ENCODE assay signal across 12 cellular contexts in the genomic region with DNA sequence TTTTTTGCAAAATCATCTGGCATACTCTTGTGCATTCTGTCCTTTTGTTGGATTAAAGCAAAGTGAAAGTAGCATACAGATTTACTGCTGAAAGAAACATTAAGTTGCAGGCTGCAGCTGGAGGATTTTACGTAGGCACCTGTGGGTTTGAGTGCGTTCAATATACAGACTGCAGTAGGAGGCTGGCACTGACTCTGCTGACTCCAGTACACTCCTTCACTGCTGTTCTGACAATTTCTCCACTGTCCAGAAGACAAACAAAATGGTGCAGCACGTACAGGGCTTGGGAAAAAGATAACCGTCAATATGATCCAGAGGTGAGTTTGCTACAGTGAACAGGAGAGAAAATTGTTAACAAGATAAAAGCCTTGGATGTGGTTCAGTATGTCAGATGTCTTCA.
DNase-seq lines count a peak whose midpoint lies in the region; ATAC-seq and TF ChIP-seq lines count a peak whose summit lies in the region.
"Had no signal": no experiment of that assay in that cellular context is flagged by ENCODE, and none has a peak within 500 bp of the region (broad histone marks: within the 10 kb centered on the region; RNA-seq: fewer than 3 reads in every experiment).

No MANE protein-coding gene starts in this region.

- H3K27ac ChIP-seq in DOHH2 (ENCODE audit: low read depth, low read length) (no peak overlapping the region), tibial nerve (no peak overlapping the region)
- H3K27ac ChIP-seq: WERI-Rb-1 had no signal

- H3K4me2 ChIP-seq in DOHH2 (ENCODE audit: low read length), result peak overlapping the region; percentile 43

- no peak for TF ChIP-seq CTCF in DOHH2 (IDR thresholded peaks at IDR 0.05; ENCODE audit: low read depth, low read length, poor library complexity, severe bottlenecking)
- TF ChIP-seq CTCF in tibial nerve (IDR thresholded peaks at IDR 0.05), result no peak

- no peaks in the 10 kb centered on the region for H3K79me2 ChIP-seq in DOHH2 (ENCODE audit: control insufficient read depth, low read length)

- DNase-seq in NAMALWA (ENCODE audit: low spot score) (peak; percentile 78), SHP77 treated with DMSO at 0.1 percent for 48 hours (lab: John Stamatoyannopoulos, UW) (peak; percentile 35), medulla oblongata (ENCODE audit: extremely low spot score) (peak; percentile 50), ureter (ENCODE audit: low spot score) (no peak), dedifferentiated amniotic fluid mesenchymal stem cell (ENCODE audit: extremely low spot score) (no peak), tibial nerve (ENCODE audit: low spot score in 2 of 2) (no peak)
- DNase-seq: Calu3, kidney glomerular epithelial cell, SIG-M5, WERI-Rb-1 had no signal

- H3K27me3 ChIP-seq in DOHH2 (ENCODE audit: control insufficient read depth, low read length), result no peaks in the 10 kb centered on the region
- no peaks in the 10 kb centered on the region for H3K27me3 ChIP-seq in tibial nerve

- H3K4me3 ChIP-seq in DOHH2 (ENCODE audit: low read length) (peak overlapping the region; percentile 48), tibial nerve (no peak overlapping the region)

- no peaks in the 10 kb centered on the region for H3K9me2 ChIP-seq in DOHH2 (replicated peaks; ENCODE audit: control insufficient read depth, low read length)

- no peaks in the 10 kb centered on the region for H4K20me1 ChIP-seq in DOHH2 (ENCODE audit: control insufficient read depth, insufficient read depth, low read depth, low read length)

- H3F3A ChIP-seq in DOHH2 (ENCODE audit: control insufficient read depth, insufficient read depth), result no peaks in the 10 kb centered on the region

- H3K36me3 ChIP-seq in DOHH2 (ENCODE audit: control insufficient read depth, low read length) (no peaks in the 10 kb centered on the region), tibial nerve (no peaks in the 10 kb centered on the region)
- H3K36me3 ChIP-seq: WERI-Rb-1 had no signal

- no peak for ATAC-seq in GM19467 (IDR thresholded peaks at IDR 0.05; ENCODE audit: unreplicated experiment)

- 49 to 63% methylated on average over 4 of the region's 4 CpGs for WGBS in tibial nerve, 2 donors

- peaks cover 21% of the 10 kb centered on the region for H3K4me1 ChIP-seq in DOHH2 (ENCODE audit: control insufficient read depth, low read length)
- peaks cover 0 to 47% (median 8%) of the 10 kb centered on the region in 4 donors for H3K4me1 ChIP-seq in tibial nerve

- H3K9me3 ChIP-seq in DOHH2 (ENCODE audit: control insufficient read depth, insufficient read depth, low read length) (no peaks in the 10 kb centered on the region; the same call in 1 of the 2 replicates), tibial nerve (no peaks in the 10 kb centered on the region)

- TF ChIP-seq POLR2A in tibial nerve (IDR thresholded peaks at IDR 0.05), result no peak

- no peak for TF ChIP-seq EP300 in tibial nerve (IDR thresholded peaks at IDR 0.05)

Comparison
In these comparisons a context has a peak if more than half of its experiments do, and no peak if none do; other contexts are left out.
1. DNase-seq: peak in NAMALWA (single experiment), SHP77 treated with DMSO at 0.1 percent for 48 hours (single experiment) and medulla oblongata (single experiment); none in ureter (single experiment), dedifferentiated amniotic fluid mesenchymal stem cell (single experiment) and tibial nerve (0 of 2).